1 cellular context compared by ENCODE assay signal in genomic region chr15:75864213-75865059, GRCh38.
TF ChIP-seq lines count a peak whose summit lies in the region.

No MANE protein-coding gene starts in this region.

TF ChIP-seq in WTC11, 78 proteins besides CTCF, POLR2A, EP300 and RAD21 (continued from another document):
- TF ChIP-seq, protein P1, sequence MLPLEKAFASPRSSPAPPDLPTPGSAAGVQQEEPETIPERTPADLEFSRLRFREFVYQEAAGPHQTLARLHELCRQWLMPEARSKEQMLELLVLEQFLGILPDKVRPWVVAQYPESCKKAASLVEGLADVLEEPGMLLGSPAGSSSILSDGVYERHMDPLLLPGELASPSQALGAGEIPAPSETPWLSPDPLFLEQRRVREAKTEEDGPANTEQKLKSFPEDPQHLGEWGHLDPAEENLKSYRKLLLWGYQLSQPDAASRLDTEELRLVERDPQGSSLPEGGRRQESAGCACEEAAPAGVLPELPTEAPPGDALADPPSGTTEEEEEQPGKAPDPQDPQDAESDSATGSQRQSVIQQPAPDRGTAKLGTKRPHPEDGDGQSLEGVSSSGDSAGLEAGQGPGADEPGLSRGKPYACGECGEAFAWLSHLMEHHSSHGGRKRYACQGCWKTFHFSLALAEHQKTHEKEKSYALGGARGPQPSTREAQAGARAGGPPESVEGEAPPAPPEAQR (CRISPR knock-in tag; IDR thresholded peaks at IDR 0.05): no peak
- no peak for TF ChIP-seq JAZF1 (CRISPR knock-in tag; IDR thresholded peaks at IDR 0.05)
- TF ChIP-seq SMAD4 (CRISPR knock-in tag; IDR thresholded peaks at IDR 0.05): no peak
- TF ChIP-seq FOXP1 (CRISPR knock-in tag; IDR thresholded peaks at IDR 0.05; ENCODE audit: borderline replicate concordance): no peak
